ENCODE assay signal across 1 cellular context in genomic region chr17:78131172-78132085, GRCh38.
TF ChIP-seq lines count a peak whose summit lies in the region.

No MANE protein-coding gene starts in this region.

TF ChIP-seq in A549, 52 proteins besides CTCF, POLR2A, EP300 and RAD21:
- TF ChIP-seq SREBF2 (IDR thresholded peaks at IDR 0.05), result no peak
- TF ChIP-seq ZNF302 (CRISPR knock-in tag; IDR thresholded peaks at IDR 0.05), result no peak
- no peak for TF ChIP-seq FOSL2 (IDR thresholded peaks at IDR 0.05)
- TF ChIP-seq FOSL2 (CRISPR knock-in tag; IDR thresholded peaks at IDR 0.05), result no peak
- TF ChIP-seq CBX2 (IDR thresholded peaks at IDR 0.05; ENCODE audit: borderline replicate concordance, low read depth), result no peak
- TF ChIP-seq ELK1 (IDR thresholded peaks at IDR 0.05; ENCODE audit: low read depth, low read length), result no peak
- TF ChIP-seq BHLHE40 (IDR thresholded peaks at IDR 0.05; ENCODE audit: low read depth, low read length), result no peak
- TF ChIP-seq KDM1A (IDR thresholded peaks at IDR 0.05; ENCODE audit: low read depth), result peak; percentile 51; the same call in 1 of the 2 replicates
TF ChIP-seq in A549: peak in this region for 1.
